Comparison of ENCODE assay signal across 17 cellular contexts in the genomic region with DNA sequence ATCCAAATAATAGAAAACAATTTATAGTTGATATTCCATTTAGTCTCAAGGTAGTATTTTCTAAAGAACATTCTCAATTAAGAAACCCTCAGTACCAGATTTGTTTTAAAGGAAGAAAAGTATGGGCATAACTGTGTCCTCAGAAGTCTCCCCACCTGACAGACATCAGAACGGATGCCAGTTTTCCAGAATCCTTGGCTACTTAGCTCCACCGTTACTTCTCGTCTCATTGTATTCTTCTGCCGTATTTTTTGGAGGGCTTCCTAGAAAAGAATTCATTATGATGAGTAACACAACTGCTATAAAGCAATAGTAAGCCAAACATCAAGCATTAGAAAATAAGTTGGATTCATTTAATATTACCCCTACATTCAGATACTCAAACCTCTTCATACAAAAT.
DNase-seq lines count a peak whose midpoint lies in the region; ATAC-seq and TF ChIP-seq lines count a peak whose summit lies in the region.
"Had no signal": no experiment of that assay in that cellular context is flagged by ENCODE, and none has a peak within 500 bp of the region (broad histone marks: within the 10 kb centered on the region; RNA-seq: fewer than 3 reads in every experiment).

No MANE protein-coding gene starts in this region.

- H3K4me2 ChIP-seq in mesendoderm (ENCODE audit: low read length), result no peak overlapping the region
- H3K4me2 ChIP-seq: A549, BLaER1 had no signal

- H3K4me3 Mint-ChIP-seq in activated T-cell treated with anti-CD3 and anti-CD28 coated beads, Interleukin-2, amount 50 U/mL, for 72 hours, result no peak overlapping the region
- H3K4me3 Mint-ChIP-seq: CD14-positive monocyte; CD4-positive, alpha-beta memory T cell had no signal

- no peaks in the 10 kb centered on the region for H3K36me3 ChIP-seq in mesendoderm (ENCODE audit: control insufficient read depth, insufficient read depth, low read length)

- no peaks in the 10 kb centered on the region for H3K4me1 Mint-ChIP-seq in activated T-cell treated with anti-CD3 and anti-CD28 coated beads, Interleukin-2, amount 50 U/mL, for 72 hours (ENCODE audit: low read depth)
- H3K4me1 Mint-ChIP-seq: CD14-positive monocyte; CD4-positive, alpha-beta memory T cell had no signal

- H3K56ac ChIP-seq in mesendoderm (ENCODE audit: low read length), result no peak overlapping the region

- H4K8ac ChIP-seq in mesendoderm (ENCODE audit: low read depth, low read length), result no peak overlapping the region

- WGBS in mesendoderm (ENCODE audit: extremely low coverage, insufficient coverage, low lambda C conversion rate), result no CpG with 5 or more reads among the region's 4 CpGs

- H4K5ac ChIP-seq in mesendoderm (ENCODE audit: low read length), result no peak overlapping the region

- no peak overlapping the region for H3K18ac ChIP-seq in mesendoderm (ENCODE audit: low read length)

- peaks cover 31 to 70% of the 10 kb centered on the region in 2 donors for H3K36me3 Mint-ChIP-seq in activated T-cell treated with anti-CD3 and anti-CD28 coated beads, Interleukin-2, amount 50 U/mL, for 72 hours (ENCODE audit: insufficient read depth in 2 of 2)

- no peaks in the 10 kb centered on the region for H3K79me2 ChIP-seq in mesendoderm (ENCODE audit: control insufficient read depth, insufficient read depth, low read length)

- H3K4me3 ChIP-seq in cardiac fibroblast (replicated peaks in 1 of 2; ENCODE audit: low read depth in 2 of 2, low read length in 2 of 2) (no peak overlapping the region), fibroblast of pulmonary artery (replicated peaks; ENCODE audit: low read depth, low read length) (no peak overlapping the region), mesendoderm (ENCODE audit: low read length) (no peak overlapping the region)
- H3K4me3 ChIP-seq: A549, BLaER1 had no signal

- no peak overlapping the region for H3K9ac ChIP-seq in mesendoderm (ENCODE audit: low read length)
- H3K9ac ChIP-seq: BLaER1 had no signal

- no peaks in the 10 kb centered on the region for H3K4me1 ChIP-seq in mesendoderm (ENCODE audit: control insufficient read depth, low read depth, low read length)
- H3K4me1 ChIP-seq: A549, BLaER1 had no signal

- TF ChIP-seq CTCF in cardiac fibroblast (IDR thresholded peaks at IDR 0.05; ENCODE audit: low read depth, low read length) (no peak), fibroblast of pulmonary artery (IDR thresholded peaks at IDR 0.05; ENCODE audit: low read length, missing control alignments) (no peak)

- H2BK15ac ChIP-seq in mesendoderm (replicated peaks; ENCODE audit: low read depth), result no peak overlapping the region

- H3K79me1 ChIP-seq in mesendoderm (ENCODE audit: low read length), result no peaks in the 10 kb centered on the region

- ATAC-seq in activated T-cell treated with anti-CD3 and anti-CD28 coated beads, Interleukin-2, amount 50 U/mL, for 72 hours (replicated peaks in 1 of 2), result no peak
- ATAC-seq in GM19397 (IDR thresholded peaks at IDR 0.05; ENCODE audit: unreplicated experiment), result no peak
- ATAC-seq: A549 had no signal

- no peak overlapping the region for H2AK5ac ChIP-seq in mesendoderm (ENCODE audit: low read length)

- peaks cover 8 to 10% of the 10 kb centered on the region in 2 donors for H3K9me3 Mint-ChIP-seq in activated T-cell treated with anti-CD3 and anti-CD28 coated beads, Interleukin-2, amount 50 U/mL, for 72 hours

- H3K23ac ChIP-seq in mesendoderm (ENCODE audit: low read length), result no peak overlapping the region

- H3K27me3 Mint-ChIP-seq in activated T-cell treated with anti-CD3 and anti-CD28 coated beads, Interleukin-2, amount 50 U/mL, for 72 hours (ENCODE audit: low read depth), result no peaks in the 10 kb centered on the region
- H3K27me3 Mint-ChIP-seq: CD4-positive, alpha-beta memory T cell had no signal

- H3K27ac ChIP-seq in mesendoderm (ENCODE audit: low read depth, low read length), result no peak overlapping the region
- H3K27ac ChIP-seq: 22Rv1, A549, BLaER1 had no signal

- no peaks in the 10 kb centered on the region for H3K27me3 ChIP-seq in mesendoderm (ENCODE audit: insufficient read depth, low read length, poor library complexity)
- H3K27me3 ChIP-seq: BLaER1 had no signal

- H3K27ac Mint-ChIP-seq in activated T-cell treated with anti-CD3 and anti-CD28 coated beads, Interleukin-2, amount 50 U/mL, for 72 hours, result peak overlapping the region; percentile 16
- H3K27ac Mint-ChIP-seq: CD14-positive monocyte; CD4-positive, alpha-beta memory T cell had no signal

- H2BK120ac ChIP-seq in mesendoderm (ENCODE audit: low read depth, low read length), result no peak overlapping the region

- H2BK5ac ChIP-seq in mesendoderm (ENCODE audit: low read length), result no peak overlapping the region

- no peak for DNase-seq in activated T-cell treated with anti-CD3 and anti-CD28 coated beads, Interleukin-2, amount 50 U/mL, for 72 hours
- no peak for DNase-seq in activated T-cell treated with anti-CD3 and anti-CD28 coated beads for 4 hours
- DNase-seq in cardiac fibroblast (ENCODE audit: low read depth in 2 of 2), result peak; percentile 3 to 52
- peak; percentile 13 for DNase-seq in fibroblast of pulmonary artery (ENCODE audit: low read depth)
- DNase-seq in mesendoderm, result no peak
- DNase-seq in hepatic stellate cell (ENCODE audit: low spot score), result no peak
- DNase-seq: CD4-positive, alpha-beta memory T cell; DMS153; DMS79; GDM1; GOT3; H7 had no signal

- H3K4ac ChIP-seq in mesendoderm (ENCODE audit: low read depth, low read length), result no peak overlapping the region

Comparison
In these comparisons a context has a peak if more than half of its experiments do, and no peak if none do; other contexts are left out.
1. DNase-seq: peak in cardiac fibroblast (2 of 2) and fibroblast of pulmonary artery (single experiment); none in activated T-cell treated with anti-CD3 and anti-CD28 coated beads, Interleukin-2, amount 50 U/mL, for 72 hours (0 of 2), activated T-cell treated with anti-CD3 and anti-CD28 coated beads for 4 hours (single experiment), mesendoderm (single experiment) and hepatic stellate cell (single experiment).